Comparison of ENCODE assay signal across 11 cellular contexts in genomic region chr1:150981805-150982712, GRCh38. TPM values are rescaled to one million over a fixed set of nuclear protein-coding genes. Genes with fewer than 3 reads are reported as not detected.
DNase-seq lines count a peak whose midpoint lies in the region; ATAC-seq, FAIRE-seq and TF ChIP-seq lines count a peak whose summit lies in the region.
"Had no signal": no experiment of that assay in that cellular context is flagged by ENCODE, and none has a peak within 500 bp of the region (broad histone marks: within the 10 kb centered on the region; RNA-seq: fewer than 3 reads in every experiment).

A gene with protein sequence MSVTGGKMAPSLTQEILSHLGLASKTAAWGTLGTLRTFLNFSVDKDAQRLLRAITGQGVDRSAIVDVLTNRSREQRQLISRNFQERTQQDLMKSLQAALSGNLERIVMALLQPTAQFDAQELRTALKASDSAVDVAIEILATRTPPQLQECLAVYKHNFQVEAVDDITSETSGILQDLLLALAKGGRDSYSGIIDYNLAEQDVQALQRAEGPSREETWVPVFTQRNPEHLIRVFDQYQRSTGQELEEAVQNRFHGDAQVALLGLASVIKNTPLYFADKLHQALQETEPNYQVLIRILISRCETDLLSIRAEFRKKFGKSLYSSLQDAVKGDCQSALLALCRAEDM (plus strand): TSS chr1:150982292. CDS start chr1:150983106, 814 bp downstream.

- H3K9me1 ChIP-seq in K562 (ENCODE audit: control insufficient read depth, insufficient read depth, low read length): peaks cover 2% of the 10 kb centered on the region

- BruUV-seq in K562 (replicated peaks; lab: Mats Ljungman, UMichigan): no TSS peak

- POLR2A ChIA-PET in K562 (lab: Yijun Ruan, JAX): interaction anchor here (0.5 to 1.5 kb wide), 14 partner anchors 11 to 722 kb away, joined by 3 to 6 read pairs (median 3); partner anchors contain the start of genes ENSA, GOLPH3L and MINDY1

- no peaks in the 10 kb centered on the region for H3K27me3 ChIP-seq in Loucy (ENCODE audit: insufficient read depth, low read length, poor library complexity, severe bottlenecking)
- no peaks in the 10 kb centered on the region for H3K27me3 ChIP-seq in K562 (ENCODE audit: control insufficient read depth in 2 of 2, insufficient read depth in 2 of 2, low read length in 2 of 2)

- no peak within 1 kb of the TSS for H3K4me3 Mint-ChIP-seq in mesothelial cell of epicardium
- H3K4me3 Mint-ChIP-seq: central memory CD8-positive, alpha-beta T cell; immature natural killer cell had no signal

- no peaks in the 10 kb centered on the region; the same call in 1 of the 2 replicates for H3F3A ChIP-seq in Loucy (ENCODE audit: low read depth)

- no peaks in the 10 kb centered on the region for H3K9me2 ChIP-seq in Loucy (replicated peaks; ENCODE audit: low read depth, low read length)

- H2AFZ ChIP-seq in Loucy (ENCODE audit: low read length): no peak within 1 kb of the TSS
- peak within 1 kb of the TSS; percentile 96 for H2AFZ ChIP-seq in K562 (ENCODE audit: low read depth, low read length)

- TF ChIP-seq CTCF in Loucy (conservative IDR thresholded peaks at IDR 0.05; ENCODE audit: low read length): no peak
- TF ChIP-seq CTCF in K562 (IDR thresholded peaks at IDR 0.05 in 2 of 3, conservative IDR thresholded peaks at IDR 0.05 in 1 of 3; ENCODE audit: insufficient read depth in 2 of 3, low read depth in 1 of 3, low read length in 3 of 3): peak in 1 of 3 experiments; percentile 2; a peak in 1 of 6 replicates
- TF ChIP-seq CTCF in mesothelial cell of epicardium (IDR thresholded peaks at IDR 0.05; ENCODE audit: unreplicated experiment): no peak

- ATAC-seq in K562: peak; percentile 85
- no peak for ATAC-seq in GM18861 (IDR thresholded peaks at IDR 0.05; ENCODE audit: unreplicated experiment)

- H4K20me1 ChIP-seq in Loucy (ENCODE audit: insufficient read depth, low read length, poor library complexity, severe bottlenecking): no peaks in the 10 kb centered on the region
- no peaks in the 10 kb centered on the region for H4K20me1 ChIP-seq in K562 (replicated peaks; ENCODE audit: control insufficient read depth, insufficient read depth, low read length)

- DNase-seq in DMS53 treated with DMSO at 0.1 percent for 48 hours (lab: John Stamatoyannopoulos, UW; ENCODE audit: unreplicated experiment): peak; percentile 12
- peak; percentile 78 to 83 (median 78) for DNase-seq in K562 (ENCODE audit: extremely low read depth in 1 of 4, low spot score in 3 of 4)
- no peak for DNase-seq in mesothelial cell of epicardium (ENCODE audit: low spot score in 2 of 2, unreplicated experiment in 2 of 2)
- no peak for DNase-seq in NCI-H774 (lab: John Stamatoyannopoulos, UW)
- no peak for DNase-seq in stimulated activated CD4-positive, alpha-beta T cell treated with anti-CD3 and anti-CD28 coated beads, Interleukin-2, amount 100 ng/mL, for 24 hours
- no peak for DNase-seq in frontal cortex (ENCODE audit: low spot score in 2 of 2)
- DNase-seq: immature natural killer cell had no signal

- TF ChIP-seq EP300 in K562 (IDR thresholded peaks at IDR 0.05; ENCODE audit: low read length): no peak

- H3K9me3 ChIP-seq in Loucy (ENCODE audit: insufficient read depth, low read depth, low read length) (no peaks in the 10 kb centered on the region), K562 (replicated peaks; ENCODE audit: control insufficient read depth, insufficient read depth, low read depth, low read length) (no peaks in the 10 kb centered on the region)

- H3K36me3 ChIP-seq in Loucy (ENCODE audit: insufficient read depth, low read length) (no peaks in the 10 kb centered on the region), K562 (ENCODE audit: control insufficient read depth, insufficient read depth, low read length) (no peaks in the 10 kb centered on the region)

- no peak for TF ChIP-seq RAD21 in K562 (CRISPR knock-in tag; conservative IDR thresholded peaks at IDR 0.05 in 1 of 2, IDR thresholded peaks at IDR 0.05 in 1 of 2)

- H3K79me2 ChIP-seq in Loucy (ENCODE audit: insufficient read depth, low read length) (no peaks in the 10 kb centered on the region), K562 (ENCODE audit: control insufficient read depth, insufficient read depth, low read length) (no peaks in the 10 kb centered on the region; the same call in 2 of the 3 replicates)

- H3K4me2 ChIP-seq in Loucy (ENCODE audit: low read depth, low read length, poor library complexity, severe bottlenecking) (no peak within 1 kb of the TSS), K562 (ENCODE audit: insufficient read depth, low read length) (peak within 1 kb of the TSS; percentile 61)

- no peaks in the 10 kb centered on the region for H3K27me3 Mint-ChIP-seq in mesothelial cell of epicardium (ENCODE audit: low read depth)
- H3K27me3 Mint-ChIP-seq: central memory CD8-positive, alpha-beta T cell had no signal

- FAIRE-seq in K562 (lab: Jason Lieb, UNC): peak; percentile 94
- FAIRE-seq in frontal cortex (lab: Jason Lieb, UNC): no peak
- FAIRE-seq: G401.6 had no signal

- H3K9me3 Mint-ChIP-seq in mesothelial cell of epicardium: no peaks in the 10 kb centered on the region
- H3K9me3 Mint-ChIP-seq: central memory CD8-positive, alpha-beta T cell; immature natural killer cell had no signal

- WGBS in K562 (ENCODE audit: insufficient coverage, low coverage, missing lambda C conversion rate): 36% methylated on average over 12 of the region's 12 CpGs

- peaks cover 20% of the 10 kb centered on the region for H3K4me1 Mint-ChIP-seq in mesothelial cell of epicardium

- in situ Hi-C loops in K562 (cut with MboI): no loop called here

- peak within 1 kb of the TSS; percentile 29 for H3K9ac ChIP-seq in Loucy (ENCODE audit: low read depth, low read length, poor library complexity, severe bottlenecking)
- H3K9ac ChIP-seq in K562 (ENCODE audit: insufficient read depth in 1 of 2, low read depth in 2 of 2, low read length in 2 of 2): peak within 1 kb of the TSS in 1 of 2 experiments; percentile 80; a peak in 2 of 4 replicates

- peaks cover 19% of the 10 kb centered on the region for H3K4me1 ChIP-seq in Loucy (ENCODE audit: insufficient read depth, low read length, poor library complexity, severe bottlenecking)
- H3K4me1 ChIP-seq in K562 (replicated peaks in 1 of 2; ENCODE audit: control insufficient read depth in 2 of 2, insufficient read depth in 2 of 2, low read length in 2 of 2): peaks cover 42 to 47% of the 10 kb centered on the region in 2 experiments

- H3K4me3 ChIP-seq in Loucy (ENCODE audit: low read length, poor library complexity, severe bottlenecking) (no peak within 1 kb of the TSS), K562 (no peak within 1 kb of the TSS)

- no peak for TF ChIP-seq POLR2A in K562 (conservative IDR thresholded peaks at IDR 0.05)

- 0 out of 3 replicates have a peak within 1 kb of the TSS, but pooled peaks have one; percentile 2 for H3K27ac ChIP-seq in K562 (ENCODE audit: extremely low read depth, low read depth, low read length)

- intact Hi-C loops in K562 (cut with micrococcal nuclease): no loop called here

- CTCF ChIA-PET in K562 (lab: Yijun Ruan, JAX; ENCODE audit: low intra/inter-chr PET ratio): no interaction called here

- H3K36me3 Mint-ChIP-seq in mesothelial cell of epicardium: no peaks in the 10 kb centered on the region
- H3K36me3 Mint-ChIP-seq: immature natural killer cell had no signal

- H3K27ac Mint-ChIP-seq in mesothelial cell of epicardium: peak within 1 kb of the TSS; percentile 90
- H3K27ac Mint-ChIP-seq: immature natural killer cell had no signal

TF ChIP-seq in K562, 482 proteins besides CTCF, POLR2A, EP300 and RAD21 (continues in another document):
- no peak for TF ChIP-seq CXXC5 (CRISPR knock-in tag; IDR thresholded peaks at IDR 0.05)
- peak; percentile 61; the same call in 1 of the 2 replicates for TF ChIP-seq L3MBTL2 (IDR thresholded peaks at IDR 0.05)

RNA-seq across cellular contexts. Expression of the gene that starts here (rescaled TPM):
- 1.5 and 3.7 TPM in 2 replicates for total RNA-seq in K562 (2011; cell fraction: chromatin; rRNA removed; ENCODE audit: low replicate concordance)
- 1.6 and 1.7 TPM in 2 replicates for total RNA-seq in K562 (2011; cell fraction: nucleolus; rRNA removed)
- total RNA-seq in K562 (2011; cell fraction: nucleoplasm; rRNA removed): 1.1 and 1.2 TPM in 2 replicates
- total RNA-seq in K562 (2014; rRNA removed) (0.36 and 0.49 TPM in 2 replicates), K562 (2014; rRNA removed; fragmentation: Illumina TruSeq; extraction: Trizol) (0.48 and 0.58 TPM in 2 replicates), K562 (2015; rRNA removed; fragmentation: Illumina TruSeq; extraction: Trizol) (0.87 and 1.1 TPM in 2 replicates), K562 (2021) (0.55 and 0.96 TPM in 2 replicates), mesothelial cell of epicardium (1.2 TPM in 3 replicates), frontal cortex (under 0.01 TPM)
- polyA plus RNA-seq in K562 (2011; rRNA removed) (0.88 and 1.6 TPM in 2 replicates), K562 (2014; fragmentation: Illumina TruSeq; extraction: Trizol) (0.79 and 1.1 TPM in 2 replicates), K562 (2014; fragmentation: Nextera tagmentation; extraction: Ambion mirVana) (under 1 TPM; 0.24 to 0.57 TPM), K562 (2014; rRNA removed) (0.56 and 1.2 TPM in 2 replicates)
- polyA plus RNA-seq in K562 (2011; cell fraction: cytosol; rRNA removed): 1.3 and 3.2 TPM in 2 replicates
- 1.7 and 2.9 TPM in 2 replicates for polyA plus RNA-seq in K562 (2011; cell fraction: nucleus; rRNA removed)
- polyA plus RNA-seq in K562 (2012): 2.6 and 3.4 TPM in 2 replicates
- 0.99 and 1.5 TPM in 2 replicates for polyA minus RNA-seq in K562 (2011; rRNA and poly(A)+ RNA removed)
- polyA minus RNA-seq in K562 (2011; cell fraction: cytosol; rRNA and poly(A)+ RNA removed): 1.2 TPM in 1 of 2 replicates, not detected in the other
- 1.2 and 1.3 TPM in 2 replicates for polyA minus RNA-seq in K562 (2011; cell fraction: nucleus; rRNA and poly(A)+ RNA removed)
- polyA plus RNA-seq: immature natural killer cell had no signal

Comparison
In these comparisons a context has a peak if more than half of its experiments do, and no peak if none do; other contexts are left out.
1. DNase-seq: peak in DMS53 treated with DMSO at 0.1 percent for 48 hours (single experiment) and K562 (4 of 4); none in mesothelial cell of epicardium (0 of 2), NCI-H774 (single experiment), stimulated activated CD4-positive, alpha-beta T cell treated with anti-CD3 and anti-CD28 coated beads, Interleukin-2, amount 100 ng/mL, for 24 hours (0 of 2) and frontal cortex (0 of 2).